1 cellular context compared by ENCODE assay signal in genomic region chr3:163166197-163166596, GRCh38.
TF ChIP-seq lines count a peak whose summit lies in the region.

No MANE protein-coding gene starts in this region.

TF ChIP-seq in HEK293, 187 proteins besides CTCF, POLR2A, EP300 and RAD21 (continued from another document):
- TF ChIP-seq PRDM2 (tag by site-specific recombination; IDR thresholded peaks at IDR 0.05; ENCODE audit: borderline replicate concordance) (no peak), ZNF623 (tag by site-specific recombination; IDR thresholded peaks at IDR 0.05) (0 out of 2 replicates have a peak, but pooled peaks have one; percentile 32), ZNF266 (tag by site-specific recombination; IDR thresholded peaks at IDR 0.05; ENCODE audit: low read depth) (no peak), ZNF202 (tag by site-specific recombination; IDR thresholded peaks at IDR 0.05; ENCODE audit: borderline replicate concordance) (0 out of 2 replicates have a peak, but pooled peaks have one; percentile 35), ZSCAN4 (tag by site-specific recombination; IDR thresholded peaks at IDR 0.05) (no peak), ZNF639 (tag by site-specific recombination; IDR thresholded peaks at IDR 0.05) (no peak), ZBTB11 (tag by site-specific recombination; conservative IDR thresholded peaks at IDR 0.05; ENCODE audit: low read depth) (peak; percentile 54), ZNF19 (tag by site-specific recombination; IDR thresholded peaks at IDR 0.05; ENCODE audit: low read depth) (no peak), ZBTB48 (tag by site-specific recombination; IDR thresholded peaks at IDR 0.05) (no peak), ZNF366 (tag by site-specific recombination; conservative IDR thresholded peaks at IDR 0.05) (no peak), ZSCAN30 (tag by site-specific recombination; IDR thresholded peaks at IDR 0.05) (no peak), ZNF785 (tag by site-specific recombination; IDR thresholded peaks at IDR 0.05) (no peak)
